ENCODE assay signal across 8 cellular contexts in genomic region chr11:86592659-86593451, GRCh38.
DNase-seq lines count a peak whose midpoint lies in the region; ATAC-seq, FAIRE-seq and TF ChIP-seq lines count a peak whose summit lies in the region.

No MANE protein-coding gene starts in this region.

- H3K27ac Mint-ChIP-seq in CD4-positive, alpha-beta T cell = peak overlapping the region; percentile 21
- H3K27ac Mint-ChIP-seq in activated CD4-positive, alpha-beta memory T cell treated with anti-CD3 and anti-CD28 coated beads for 36 hours = peak overlapping the region; percentile 66

- 47 to 56% methylated on average over 4 to 5 of the region's 5 CpGs for WGBS in esophagus squamous epithelium, 2 donors
- WGBS in trophoblast cell (ENCODE audit: extremely low coverage, insufficient coverage, insufficient read length) = no CpG with 5 or more reads among the region's 5 CpGs

- peak overlapping the region; percentile 14 for H3K4me2 ChIP-seq in trophoblast cell (ENCODE audit: low read length)

- no peaks in the 10 kb centered on the region for H3K27me3 Mint-ChIP-seq in CD4-positive, alpha-beta T cell
- H3K27me3 Mint-ChIP-seq in activated CD4-positive, alpha-beta memory T cell treated with anti-CD3 and anti-CD28 coated beads for 36 hours = peaks cover 4% of the 10 kb centered on the region

- no peak overlapping the region for H3K4ac ChIP-seq in trophoblast cell (ENCODE audit: low read depth, low read length)

- no peak overlapping the region for H2AK5ac ChIP-seq in trophoblast cell (ENCODE audit: low read length)

- no peak overlapping the region for H4K12ac ChIP-seq in trophoblast cell (ENCODE audit: low read depth, low read length)

- H3K4me1 Mint-ChIP-seq in CD4-positive, alpha-beta T cell (ENCODE audit: low read depth) = peaks cover 14% of the 10 kb centered on the region
- peaks cover 51% of the 10 kb centered on the region for H3K4me1 Mint-ChIP-seq in activated CD4-positive, alpha-beta memory T cell treated with anti-CD3 and anti-CD28 coated beads for 36 hours (ENCODE audit: low read depth)

- H3K4me1 ChIP-seq in esophagus squamous epithelium (peaks cover 0 to 38% (median 24%) of the 10 kb centered on the region in 3 donors), trophoblast cell (ENCODE audit: control insufficient read depth in 1 of 2, insufficient read depth in 2 of 2, low read length in 2 of 2) (peaks cover 20 to 29% of the 10 kb centered on the region in 2 experiments)

- H3K18ac ChIP-seq in trophoblast cell (ENCODE audit: low read length) = no peak overlapping the region

- TF ChIP-seq CTCF in CD4-positive, alpha-beta T cell (IDR thresholded peaks at IDR 0.05) = no peak
- no peak for TF ChIP-seq CTCF in esophagus squamous epithelium (IDR thresholded peaks at IDR 0.05)

- no peak overlapping the region for H3K9ac ChIP-seq in trophoblast cell (ENCODE audit: low read length)

- no peak for TF ChIP-seq POLR2A in esophagus squamous epithelium (IDR thresholded peaks at IDR 0.05)

- H2BK120ac ChIP-seq in trophoblast cell (ENCODE audit: insufficient read depth, low read length, poor library complexity) = peak overlapping the region; percentile 71

- H4K8ac ChIP-seq in trophoblast cell (ENCODE audit: low read depth, low read length) = peak overlapping the region; percentile 55

- POLR2A ChIA-PET in CD4-positive, alpha-beta T cell (lab: Charles Lee) = no interaction called here
- POLR2A ChIA-PET in activated CD4-positive, alpha-beta memory T cell treated with anti-CD3 and anti-CD28 coated beads for 36 hours (lab: Charles Lee) = interaction anchor here (0.6 to 1.8 kb wide), 6 partner anchors 89 to 644 kb away, joined by 3 to 11 read pairs (median 4); no protein-coding TSS in a partner anchor

- peak; percentile 66 for FAIRE-seq in urothelium cell line (lab: Jason Lieb, UNC)

- H4K91ac ChIP-seq in trophoblast cell (ENCODE audit: low read depth, low read length) = peak overlapping the region; percentile 71

- no peak overlapping the region for H2AFZ ChIP-seq in trophoblast cell (ENCODE audit: insufficient read depth, low read length, poor library complexity)

- ATAC-seq in CD4-positive, alpha-beta T cell (ENCODE audit: poor library complexity) = peak; percentile 93
- ATAC-seq in GM19463 (IDR thresholded peaks at IDR 0.05; ENCODE audit: unreplicated experiment) (peak; percentile 93), HG03469 (IDR thresholded peaks at IDR 0.05; ENCODE audit: unreplicated experiment) (peak; percentile 94)

- H3K79me1 ChIP-seq in trophoblast cell (ENCODE audit: low read length) = peaks cover 8% of the 10 kb centered on the region

- H3K4me3 ChIP-seq in esophagus squamous epithelium (no peak overlapping the region), trophoblast cell (ENCODE audit: low read depth, low read length) (no peak overlapping the region)

- no peaks in the 10 kb centered on the region for H3K27me3 ChIP-seq in CD4-positive, alpha-beta T cell (ENCODE audit: control insufficient read depth, insufficient read depth, low read length)
- no peaks in the 10 kb centered on the region for H3K27me3 ChIP-seq in esophagus squamous epithelium
- no peaks in the 10 kb centered on the region for H3K27me3 ChIP-seq in trophoblast cell (ENCODE audit: insufficient read depth, low read length)

- H3K23ac ChIP-seq in trophoblast cell (ENCODE audit: low read length) = no peak overlapping the region

- H3K36me3 Mint-ChIP-seq in CD4-positive, alpha-beta T cell (ENCODE audit: low read depth) = no peaks in the 10 kb centered on the region
- no peaks in the 10 kb centered on the region for H3K36me3 Mint-ChIP-seq in activated CD4-positive, alpha-beta memory T cell treated with anti-CD3 and anti-CD28 coated beads for 36 hours

- no peak overlapping the region for H3K27ac ChIP-seq in CD4-positive, alpha-beta T cell (ENCODE audit: low read depth, low read length)
- H3K27ac ChIP-seq in esophagus squamous epithelium (peak overlapping the region; percentile 4 to 47 (median 32)), trophoblast cell (ENCODE audit: low read depth, low read length) (peak overlapping the region; percentile 78)

- peaks cover 1% of the 10 kb centered on the region for H3K79me2 ChIP-seq in trophoblast cell (ENCODE audit: control insufficient read depth, insufficient read depth, low read length, poor library complexity)

- no peaks in the 10 kb centered on the region for H3K9me3 ChIP-seq in CD4-positive, alpha-beta T cell (ENCODE audit: control insufficient read depth, low read length)
- H3K9me3 ChIP-seq in esophagus squamous epithelium (peaks cover 0 to under 1% (median 0%) of the 10 kb centered on the region in 3 donors), trophoblast cell (ENCODE audit: insufficient read depth, low read depth, low read length) (peaks cover under 1% of the 10 kb centered on the region)

- peak overlapping the region; percentile 85 for H2BK12ac ChIP-seq in trophoblast cell (ENCODE audit: low read length)

- intact Hi-C loops in CD4-positive, alpha-beta T cell (cut with DNase I, micrococcal nuclease) = no loop called here
- intact Hi-C loops in activated CD4-positive, alpha-beta memory T cell treated with anti-CD3 and anti-CD28 coated beads for 36 hours (cut with micrococcal nuclease) = loop anchor here (1.0 to 5.0 kb wide), 15 partner anchors 69 to 766 kb away; partner anchors contain the start of gene TMEM135
- intact Hi-C loops in esophagus squamous epithelium (cut with DNase I) = no loop called here

- H3K4me3 Mint-ChIP-seq in CD4-positive, alpha-beta T cell = no peak overlapping the region
- no peak overlapping the region for H3K4me3 Mint-ChIP-seq in activated CD4-positive, alpha-beta memory T cell treated with anti-CD3 and anti-CD28 coated beads for 36 hours

- DNase-seq in CD4-positive, alpha-beta T cell = peak; percentile 11 to 70 (median 54)
- DNase-seq in NCI-H69 (lab: John Stamatoyannopoulos, UW) (peak; percentile 98), esophagus squamous epithelium (lab: John Stamatoyannopoulos, UW) (no peak), trophoblast cell (peak; percentile 68 to 79), urothelium cell line (ENCODE audit: low spot score) (peak; percentile 81)
- DNase-seq in activated CD4-positive, alpha-beta memory T cell treated with anti-CD3 and anti-CD28 coated beads for 36 hours = peak; percentile 94

- peak overlapping the region; percentile 61 for H2BK5ac ChIP-seq in trophoblast cell (ENCODE audit: low read depth, low read length, poor library complexity)

- H3K36me3 ChIP-seq in esophagus squamous epithelium = no peaks in the 10 kb centered on the region
- H3K36me3 ChIP-seq in trophoblast cell (ENCODE audit: control insufficient read depth in 1 of 2, insufficient read depth in 2 of 2, low read length in 2 of 2) = peaks cover 0 to under 1% of the 10 kb centered on the region in 2 experiments

- H3K9me3 Mint-ChIP-seq in CD4-positive, alpha-beta T cell = no peaks in the 10 kb centered on the region
- peaks cover 2% of the 10 kb centered on the region for H3K9me3 Mint-ChIP-seq in activated CD4-positive, alpha-beta memory T cell treated with anti-CD3 and anti-CD28 coated beads for 36 hours

- no peak overlapping the region for H3K14ac ChIP-seq in trophoblast cell (ENCODE audit: low read length)

- CTCF ChIA-PET in CD4-positive, alpha-beta T cell (lab: Charles Lee) = no interaction called here
- CTCF ChIA-PET in activated CD4-positive, alpha-beta memory T cell treated with anti-CD3 and anti-CD28 coated beads for 36 hours (lab: Charles Lee) = interaction anchor here (1.3 to 6.2 kb wide), 3 partner anchors 16 to 213 kb away, joined by 4 to 49 read pairs (median 4); no protein-coding TSS in a partner anchor
